ENCODE assay signal across 9 cellular contexts in the genomic region with DNA sequence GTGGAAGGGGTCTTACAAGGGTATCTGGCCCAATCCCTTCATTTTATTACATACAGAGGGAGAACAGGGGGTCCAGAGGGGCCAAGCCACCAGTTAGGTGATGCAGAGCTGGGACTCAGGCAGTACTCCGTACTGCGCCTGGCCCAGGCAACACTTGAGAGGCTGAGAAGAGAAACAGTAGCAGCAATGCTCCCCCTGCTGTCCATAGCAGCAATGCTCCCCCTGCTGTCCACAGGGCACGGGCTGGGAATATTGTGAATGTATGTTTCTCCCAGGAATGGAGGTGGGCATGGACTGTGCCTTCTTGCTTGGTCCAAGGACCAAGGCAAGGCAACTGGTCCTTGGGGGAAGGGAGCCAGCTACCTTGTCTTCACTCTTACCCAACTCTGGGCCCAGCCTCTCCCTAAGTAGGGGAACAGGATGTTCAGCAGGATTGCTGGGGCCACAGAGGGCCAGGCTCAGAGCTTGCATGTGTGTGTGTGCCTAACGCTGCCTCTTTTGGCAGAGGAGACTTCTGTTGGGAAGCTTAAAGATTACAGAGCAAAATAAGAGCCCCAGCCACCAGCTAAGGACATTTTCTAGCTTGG. TPM values are rescaled to one million over a fixed set of nuclear protein-coding genes. Genes with fewer than 3 reads are reported as not detected.
A peak's percentile ranks its signal among the peaks of the same experiment; 100 is the strongest.
DNase-seq lines count a peak whose midpoint lies in the region; ATAC-seq and TF ChIP-seq lines count a peak whose summit lies in the region.
"Had no signal": no experiment of that assay in that cellular context is flagged by ENCODE, and none has a peak within 500 bp of the region (broad histone marks: within the 10 kb centered on the region; RNA-seq: fewer than 3 reads in every experiment).

No MANE protein-coding gene starts in this region.

- H3K4me3 Mint-ChIP-seq in activated naive CD8-positive, alpha-beta T cell treated with anti-CD3 and anti-CD28 coated beads, Interleukin-2, amount 50 U/mL, for 24 hours, result no peak overlapping the region
- H3K4me3 Mint-ChIP-seq: IgD-negative memory B cell had no signal

- H3K4me3 ChIP-seq in GM12875 (ENCODE audit: low read depth, low read length), result no peak overlapping the region

- DNase-seq in AG20443 (ENCODE audit: low spot score) (peak; percentile 48), NCI-H82 treated with DMSO at 0.1 percent for 48 hours (lab: John Stamatoyannopoulos, UW; ENCODE audit: unreplicated experiment) (peak; percentile 6), left ventricle myocardium superior (peak; percentile 61), sciatic nerve (ENCODE audit: low spot score) (no peak), NCI-H187 treated with DMSO at 0.1 percent for 48 hours (lab: John Stamatoyannopoulos, UW) (no peak)
- no peak for DNase-seq in activated naive CD8-positive, alpha-beta T cell treated with anti-CD3 and anti-CD28 coated beads, Interleukin-2, amount 50 U/mL, for 24 hours
- DNase-seq in central memory CD4-positive, alpha-beta T cell, result no peak

- ATAC-seq in activated naive CD8-positive, alpha-beta T cell treated with anti-CD3 and anti-CD28 coated beads, Interleukin-2, amount 50 U/mL, for 24 hours, result no peak
- ATAC-seq in left ventricle myocardium superior (peak; percentile 72), sciatic nerve (peak; percentile 65)

- peak; percentile 71; the same call in 1 of the 2 replicates for TF ChIP-seq CTCF in GM12875 (IDR thresholded peaks at IDR 0.05; ENCODE audit: borderline replicate concordance, insufficient read depth, low read depth, low read length)

- H3K27ac Mint-ChIP-seq in activated naive CD8-positive, alpha-beta T cell treated with anti-CD3 and anti-CD28 coated beads, Interleukin-2, amount 50 U/mL, for 24 hours, result peak overlapping the region; percentile 93

- peaks cover 8% of the 10 kb centered on the region for H3K36me3 Mint-ChIP-seq in activated naive CD8-positive, alpha-beta T cell treated with anti-CD3 and anti-CD28 coated beads, Interleukin-2, amount 50 U/mL, for 24 hours (ENCODE audit: low read depth)
- H3K36me3 Mint-ChIP-seq: IgD-negative memory B cell had no signal

- H3K4me1 Mint-ChIP-seq in activated naive CD8-positive, alpha-beta T cell treated with anti-CD3 and anti-CD28 coated beads, Interleukin-2, amount 50 U/mL, for 24 hours, result peaks cover 70% of the 10 kb centered on the region

- no peaks in the 10 kb centered on the region for H3K27me3 Mint-ChIP-seq in activated naive CD8-positive, alpha-beta T cell treated with anti-CD3 and anti-CD28 coated beads, Interleukin-2, amount 50 U/mL, for 24 hours
- H3K27me3 Mint-ChIP-seq: IgD-negative memory B cell had no signal

- H3K9me3 Mint-ChIP-seq in activated naive CD8-positive, alpha-beta T cell treated with anti-CD3 and anti-CD28 coated beads, Interleukin-2, amount 50 U/mL, for 24 hours, result no peaks in the 10 kb centered on the region
- H3K9me3 Mint-ChIP-seq: IgD-negative memory B cell had no signal

- intact Hi-C loops in left ventricle myocardium superior (cut with micrococcal nuclease), result no loop called here
- intact Hi-C loops in sciatic nerve (cut with DNase I), result loop anchor here (5.0 kb wide), 1 partner anchor 135 kb away; no protein-coding TSS in a partner anchor

RNA-seq across cellular contexts. Expression of a gene that starts 14.8 kb away (rescaled TPM):
- total RNA-seq in left ventricle myocardium superior (not detected), sciatic nerve (not detected)

RNA-seq across cellular contexts. Expression of a gene that starts 22.5 kb away (rescaled TPM):
- total RNA-seq in left ventricle myocardium superior (34.6 TPM), sciatic nerve (66.9 TPM)

RNA-seq across cellular contexts. Expression of a gene that starts 29.1 kb away (rescaled TPM):
- total RNA-seq in left ventricle myocardium superior, result 48.4 TPM
- 71.6 TPM for total RNA-seq in sciatic nerve

Comparison
In these comparisons a context has a peak if more than half of its experiments do, and no peak if none do; other contexts are left out.
1. DNase-seq: peak in AG20443 (single experiment), NCI-H82 treated with DMSO at 0.1 percent for 48 hours (single experiment) and left ventricle myocardium superior (single experiment); none in activated naive CD8-positive, alpha-beta T cell treated with anti-CD3 and anti-CD28 coated beads, Interleukin-2, amount 50 U/mL, for 24 hours (single experiment), sciatic nerve (single experiment), central memory CD4-positive, alpha-beta T cell (single experiment) and NCI-H187 treated with DMSO at 0.1 percent for 48 hours (single experiment).